8 cellular contexts compared by ENCODE assay signal in genomic region chr1:160768295-160768657, GRCh38. TPM values are rescaled to one million over a fixed set of nuclear protein-coding genes. Genes with fewer than 3 reads are reported as not detected.
DNase-seq lines count a peak whose midpoint lies in the region; ATAC-seq and TF ChIP-seq lines count a peak whose summit lies in the region.

No MANE protein-coding gene starts in this region.

- DNase-seq in NT2/D1 (ENCODE audit: low read depth, low spot score) (peak; percentile 25), left ventricle myocardium inferior (peak; percentile 27), foreskin melanocyte (no peak), kidney glomerular epithelial cell (lab: John Stamatoyannopoulos, UW) (no peak)
- peak; percentile 85 for DNase-seq in activated T-cell treated with anti-CD3 and anti-CD28 coated beads, Interleukin-2, amount 50 U/mL, for 1 hour
- peak; percentile 72 to 85 for DNase-seq in stimulated activated CD4-positive, alpha-beta T cell treated with anti-CD3 and anti-CD28 coated beads, Interleukin-4, amount 100 ng/mL, for 48 hours (ENCODE audit: low read depth in 2 of 2)

- H3K27ac ChIP-seq in left ventricle myocardium inferior (replicated peaks): no peak overlapping the region

- ATAC-seq in GM18511 (IDR thresholded peaks at IDR 0.05; ENCODE audit: unreplicated experiment) (peak; percentile 75), HG02678 (IDR thresholded peaks at IDR 0.05; ENCODE audit: unreplicated experiment) (peak; percentile 83)

- no peaks in the 10 kb centered on the region for H3K4me1 ChIP-seq in NT2/D1 (ENCODE audit: insufficient read depth, insufficient read length)
- peaks cover 3% of the 10 kb centered on the region for H3K4me1 ChIP-seq in left ventricle myocardium inferior

- intact Hi-C loops in left ventricle myocardium inferior (cut with micrococcal nuclease): no loop called here

- peak; percentile 42 for TF ChIP-seq CTCF in left ventricle myocardium inferior (IDR thresholded peaks at IDR 0.05; ENCODE audit: borderline replicate concordance)

- H3K4me3 ChIP-seq in NT2/D1 (ENCODE audit: insufficient read length, low read depth) (no peak overlapping the region), left ventricle myocardium inferior (peak overlapping the region; percentile 11)

- H3K36me3 ChIP-seq in NT2/D1 (ENCODE audit: insufficient read depth, insufficient read length, low read length) (no peaks in the 10 kb centered on the region), left ventricle myocardium inferior (no peaks in the 10 kb centered on the region)

- no peaks in the 10 kb centered on the region for H3K27me3 ChIP-seq in NT2/D1 (ENCODE audit: insufficient read depth, insufficient read length)
- H3K27me3 ChIP-seq in left ventricle myocardium inferior (ENCODE audit: low read depth): peaks cover 15% of the 10 kb centered on the region

- H3K9me3 ChIP-seq in NT2/D1 (ENCODE audit: insufficient read depth, low read length): no peaks in the 10 kb centered on the region
- H3K9me3 ChIP-seq in left ventricle myocardium inferior (replicated peaks): no peaks in the 10 kb centered on the region

- no peak overlapping the region for H3K9ac ChIP-seq in NT2/D1 (ENCODE audit: insufficient read length, low read depth)

RNA-seq across cellular contexts. Expression of gene LY9, which starts 27.7 kb away (rescaled TPM):
- total RNA-seq in left ventricle myocardium inferior: not detected

RNA-seq across cellular contexts. Expression of gene SLAMF7, which starts 29.2 kb away (rescaled TPM):
- 0.36 TPM for total RNA-seq in left ventricle myocardium inferior

RNA-seq across cellular contexts. Expression of gene CD48, which starts 56.7 kb away (rescaled TPM):
- 1.3 TPM for total RNA-seq in left ventricle myocardium inferior

Comparison
In these comparisons a context has a peak if more than half of its experiments do, and no peak if none do; other contexts are left out.
1. DNase-seq: peak in NT2/D1 (single experiment), activated T-cell treated with anti-CD3 and anti-CD28 coated beads, Interleukin-2, amount 50 U/mL, for 1 hour (single experiment), left ventricle myocardium inferior (single experiment) and stimulated activated CD4-positive, alpha-beta T cell treated with anti-CD3 and anti-CD28 coated beads, Interleukin-4, amount 100 ng/mL, for 48 hours (2 of 2); none in foreskin melanocyte (single experiment) and kidney glomerular epithelial cell (single experiment).